In the genomic region with DNA sequence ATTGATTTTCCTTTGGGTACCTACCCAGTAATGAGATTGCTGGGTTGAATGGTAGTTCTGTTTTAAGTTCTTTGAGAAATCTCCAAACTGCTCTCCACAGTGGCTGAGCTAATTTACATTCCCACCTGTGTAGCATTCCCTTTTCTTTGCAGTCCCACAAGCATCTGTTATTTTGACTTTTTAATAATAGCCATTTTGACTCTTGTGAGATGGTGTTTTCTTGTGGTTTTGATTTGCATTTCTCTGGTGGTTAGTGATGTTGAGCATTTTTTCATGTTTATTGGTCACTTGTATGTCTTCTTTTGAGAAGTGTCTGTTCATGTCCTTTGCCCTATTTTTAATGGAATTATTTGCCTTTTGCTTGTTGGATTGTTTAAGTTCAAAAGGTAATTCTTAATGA, we compare ENCODE assay signal across 5 cellular contexts. TPM values are rescaled to one million over a fixed set of nuclear protein-coding genes. Genes with fewer than 3 reads are reported as not detected.
"Had no signal": no experiment of that assay in that cellular context is flagged by ENCODE, and none has a peak within 500 bp of the region (broad histone marks: within the 10 kb centered on the region; RNA-seq: fewer than 3 reads in every experiment).

No MANE protein-coding gene starts in this region.

RNA-seq across cellular contexts. Expression of a gene that starts 34.4 kb away (rescaled TPM):
- total RNA-seq: esophagus mucosa, left ventricle myocardium superior, skeletal muscle tissue, ureter had no signal
- polyA plus RNA-seq: keratinocyte had no signal
